In the genomic region with DNA sequence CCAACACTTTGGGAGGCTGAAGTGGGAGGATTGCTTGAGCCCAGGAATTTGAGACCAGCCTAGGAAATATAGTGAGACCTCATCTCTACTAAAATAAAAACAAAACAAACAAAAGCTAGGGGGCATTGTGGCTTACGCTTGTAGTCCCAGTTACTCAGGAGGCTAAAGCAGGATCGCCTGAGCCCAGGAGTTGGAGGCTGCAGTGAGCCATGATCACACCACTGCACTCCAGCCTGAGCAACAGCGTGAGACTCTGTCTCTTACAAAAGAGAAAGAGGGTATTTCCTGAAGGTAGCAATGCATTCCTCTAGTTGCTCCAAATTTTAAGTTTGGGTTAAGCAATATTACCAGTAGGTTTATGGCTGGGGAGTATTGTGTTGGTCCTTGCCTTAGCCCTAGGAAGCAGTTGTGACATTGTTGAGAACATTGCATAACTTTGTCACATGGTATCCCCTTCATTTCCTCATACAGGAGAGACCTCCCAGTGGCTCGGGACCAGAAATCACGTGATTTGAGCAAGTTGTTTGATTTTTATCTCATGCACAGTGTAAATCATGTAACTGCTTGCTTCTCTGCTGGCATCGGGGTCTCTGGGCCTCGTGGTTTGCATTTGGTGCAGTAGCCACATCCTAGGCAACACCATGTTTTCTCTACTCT, we compare ENCODE assay signal across 11 cellular contexts. TPM values are rescaled to one million over a fixed set of nuclear protein-coding genes. Genes with fewer than 3 reads are reported as not detected.
DNase-seq lines count a peak whose midpoint lies in the region; ATAC-seq, FAIRE-seq and TF ChIP-seq lines count a peak whose summit lies in the region.
"Had no signal": no experiment of that assay in that cellular context is flagged by ENCODE, and none has a peak within 500 bp of the region (broad histone marks: within the 10 kb centered on the region; RNA-seq: fewer than 3 reads in every experiment).

No MANE protein-coding gene starts in this region.

- TF ChIP-seq CTCF in BJ (IDR thresholded peaks at IDR 0.05; ENCODE audit: insufficient read depth, low read depth, low read length) (no peak), pancreas (IDR thresholded peaks at IDR 0.05) (no peak), foreskin keratinocyte (conservative IDR thresholded peaks at IDR 0.05) (no peak)

- H3K4me3 ChIP-seq in BJ (ENCODE audit: low read depth, low read length) (no peak overlapping the region), pancreas (no peak overlapping the region)
- H3K4me3 ChIP-seq: PC-9 had no signal

- CTCF ChIA-PET in BJ (lab: Yijun Ruan, JAX) = no interaction called here
- CTCF ChIA-PET in HEK293T (lab: Yijun Ruan, JAX) = interaction anchor here (0.6 to 1.3 kb wide), 3 partner anchors 11 to 235 kb away, joined by 3 to 4 read pairs (median 3); no protein-coding TSS in a partner anchor

- no peaks in the 10 kb centered on the region for H3K9me3 ChIP-seq in pancreas

- POLR2A ChIA-PET in BJ (lab: Charles Lee) (no interaction called here), HEK293T (lab: Yijun Ruan, JAX) (interaction anchor here (1.4 kb wide), 1 partner anchor 70 kb away, joined by 4 read pairs; a partner anchor contains a TSS)

- ATAC-seq in pancreas (peak; percentile 63 to 80 (median 76)), foreskin keratinocyte (no peak)

- H3K4me1 ChIP-seq in pancreas = peaks cover 0 to 12% (median 0%) of the 10 kb centered on the region in 3 donors
- no peaks in the 10 kb centered on the region for H3K4me1 ChIP-seq in foreskin keratinocyte

- H3K27me3 ChIP-seq in BJ (ENCODE audit: control insufficient read depth, insufficient read depth, low read length) = peaks cover 3% of the 10 kb centered on the region; the same call in 1 of the 2 replicates
- no peaks in the 10 kb centered on the region for H3K27me3 ChIP-seq in pancreas
- peaks cover 49% of the 10 kb centered on the region for H3K27me3 ChIP-seq in foreskin keratinocyte

- DNase-seq in BJ (ENCODE audit: low read depth) = peak; percentile 22
- peak; percentile 98 for DNase-seq in MV-4-11 (lab: John Stamatoyannopoulos, UW)
- DNase-seq in erythroblast (lab: John Stamatoyannopoulos, UW) = peak; percentile 7 to 13
- DNase-seq in pancreas = peak in 4 of 6 donors; percentile 40 to 53 (median 43)
- no peak for DNase-seq in HUDEP-2 (lab: John Stamatoyannopoulos, UW; ENCODE audit: unreplicated experiment in 76 of 76)
- no peak for DNase-seq in HEK293T (ENCODE audit: extremely low spot score)
- no peak for DNase-seq in HTR-8/SVneo (ENCODE audit: insufficient read length, low spot score)
- DNase-seq in foreskin keratinocyte = no peak
- DNase-seq: activated T-cell treated with anti-CD3 and anti-CD28 coated beads for 4 hours, DMS153 had no signal

- H3K27ac ChIP-seq in pancreas (peak overlapping the region in 3 of 4 donors; percentile 31 to 74 (median 66)), foreskin keratinocyte (no peak overlapping the region)
- H3K27ac ChIP-seq: PC-9 had no signal

- H3K36me3 ChIP-seq in BJ (ENCODE audit: control insufficient read depth, insufficient read depth, low read length) (no peaks in the 10 kb centered on the region), pancreas (no peaks in the 10 kb centered on the region)

- WGBS in pancreas, 2 donors = 42 to 45% methylated on average over 7 of the region's 7 CpGs

- intact Hi-C loops in pancreas (cut with DNase I) = no loop called here

- no peak for TF ChIP-seq POLR2A in erythroblast (IDR thresholded peaks at IDR 0.05; ENCODE audit: low read length)

- no peak for FAIRE-seq in pancreas (lab: Jason Lieb, UNC)
- no peak for FAIRE-seq in HTR-8/SVneo (lab: Jason Lieb, UNC)

TF ChIP-seq in HEK293T, 16 proteins besides CTCF, POLR2A, EP300 and RAD21:
- TF ChIP-seq ELF4 (IDR thresholded peaks at IDR 0.05) = no peak
- no peak for TF ChIP-seq CTBP1 (IDR thresholded peaks at IDR 0.05; ENCODE audit: borderline replicate concordance)
- TF ChIP-seq, protein P1, sequence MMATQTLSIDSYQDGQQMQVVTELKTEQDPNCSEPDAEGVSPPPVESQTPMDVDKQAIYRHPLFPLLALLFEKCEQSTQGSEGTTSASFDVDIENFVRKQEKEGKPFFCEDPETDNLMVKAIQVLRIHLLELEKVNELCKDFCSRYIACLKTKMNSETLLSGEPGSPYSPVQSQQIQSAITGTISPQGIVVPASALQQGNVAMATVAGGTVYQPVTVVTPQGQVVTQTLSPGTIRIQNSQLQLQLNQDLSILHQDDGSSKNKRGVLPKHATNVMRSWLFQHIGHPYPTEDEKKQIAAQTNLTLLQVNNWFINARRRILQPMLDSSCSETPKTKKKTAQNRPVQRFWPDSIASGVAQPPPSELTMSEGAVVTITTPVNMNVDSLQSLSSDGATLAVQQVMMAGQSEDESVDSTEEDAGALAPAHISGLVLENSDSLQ (IDR thresholded peaks at IDR 0.05) = no peak
- TF ChIP-seq NFRKB (IDR thresholded peaks at IDR 0.05) = no peak
- no peak for TF ChIP-seq FOXM1 (IDR thresholded peaks at IDR 0.05; ENCODE audit: borderline replicate concordance)
- TF ChIP-seq BHLHE40 (IDR thresholded peaks at IDR 0.05; ENCODE audit: borderline replicate concordance) = no peak
- no peak for TF ChIP-seq ARNT (IDR thresholded peaks at IDR 0.05)
- no peak for TF ChIP-seq L3MBTL2 (conservative IDR thresholded peaks at IDR 0.05)
- no peak for TF ChIP-seq HDGF (IDR thresholded peaks at IDR 0.05; ENCODE audit: borderline replicate concordance)
- no peak for TF ChIP-seq FOXA1 (IDR thresholded peaks at IDR 0.05)
- TF ChIP-seq SUZ12 (IDR thresholded peaks at IDR 0.05) = no peak

RNA-seq across cellular contexts. Expression of a gene that starts 23.3 kb away (rescaled TPM):
- polyA plus RNA-seq in BJ (2011; rRNA removed) (37.7 and 46.6 TPM in 2 replicates), pancreas (10 to 100 TPM; 46.6 to 69.9 TPM), foreskin keratinocyte (3.6 and 4.7 TPM in 2 replicates)
- 13.9 and 31.0 TPM in 2 replicates for polyA minus RNA-seq in BJ (2011; rRNA and poly(A)+ RNA removed)
- total RNA-seq in pancreas (10 to 100 TPM; 13.0 to 30.8 (median 15.3) TPM), foreskin keratinocyte (3.5 and 4.5 TPM in 2 replicates)

RNA-seq across cellular contexts. Expression of a gene that starts 39.5 kb away (rescaled TPM):
- polyA plus RNA-seq in BJ (2011; rRNA removed) = 26.1 and 42.6 TPM in 2 replicates
- 41.1 and 43.3 TPM in 2 replicates for polyA minus RNA-seq in BJ (2011; rRNA and poly(A)+ RNA removed)
- 10 to 100 TPM; 12.8 to 27.9 (median 18.9) TPM for total RNA-seq in pancreas
- polyA plus RNA-seq in pancreas = 10 to 100 TPM; 35.3 to 38.6 TPM
- total RNA-seq in foreskin keratinocyte = 36.8 and 46.0 TPM in 2 replicates
- 27.1 and 33.2 TPM in 2 replicates for polyA plus RNA-seq in foreskin keratinocyte

RNA-seq across cellular contexts. Expression of a gene that starts 44.8 kb away (rescaled TPM):
- polyA plus RNA-seq in BJ (2011; rRNA removed) (44.2 and 62.5 TPM in 2 replicates), pancreas (10 to 100 TPM in 1 of 2 donors, 1 to 10 TPM in 1; 9.7 to 10.9 TPM), foreskin keratinocyte (41.6 and 49.3 TPM in 2 replicates)
- 27.5 and 43.8 TPM in 2 replicates for polyA minus RNA-seq in BJ (2011; rRNA and poly(A)+ RNA removed)
- total RNA-seq in pancreas (10 to 100 TPM in 4 of 6 donors, 1 to 10 TPM in 2; 7.1 to 13.6 (median 11.9) TPM), foreskin keratinocyte (64.5 and 71.5 TPM in 2 replicates)

Comparison
In these comparisons a context has a peak if more than half of its experiments do, and no peak if none do; other contexts are left out.
1. DNase-seq: peak in BJ (single experiment), MV-4-11 (single experiment), erythroblast (2 of 2) and pancreas (4 of 6); none in HUDEP-2 (0 of 76), HEK293T (single experiment), HTR-8/SVneo (single experiment) and foreskin keratinocyte (0 of 2).